2 cellular contexts compared by ENCODE assay signal in the genomic region with DNA sequence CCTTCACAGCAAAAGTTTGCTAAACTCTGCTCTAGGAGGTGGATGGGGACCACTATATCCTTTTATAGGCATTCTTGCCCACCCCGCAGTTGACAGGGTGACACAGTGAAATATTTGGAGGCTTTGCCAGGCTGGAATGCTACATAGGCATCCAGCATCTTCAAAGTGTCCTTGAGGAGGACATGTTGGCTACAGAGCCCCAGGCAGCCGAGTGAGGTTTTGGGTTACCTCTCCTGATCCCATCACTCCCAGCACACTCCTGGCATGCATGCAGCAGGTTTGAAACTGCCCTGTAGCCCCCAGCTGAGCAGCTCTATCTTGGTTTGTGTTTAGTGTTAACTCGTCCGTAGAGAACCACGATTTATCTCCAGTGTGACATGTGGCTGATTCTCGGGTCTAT.
TF ChIP-seq lines count a peak whose summit lies in the region.

No MANE protein-coding gene starts in this region.

TF ChIP-seq in SK-N-SH, 30 proteins besides CTCF, POLR2A, EP300 and RAD21 (continued from another document):
- TF ChIP-seq TAF1 (IDR thresholded peaks at IDR 0.05; ENCODE audit: borderline replicate concordance, low read depth, low read length) (no peak), RXRA (IDR thresholded peaks at IDR 0.05; ENCODE audit: borderline replicate concordance, low read depth) (no peak), MXI1 (IDR thresholded peaks at IDR 0.05; ENCODE audit: low read depth, low read length) (no peak), POLR2AphosphoS5 (IDR thresholded peaks at IDR 0.05; ENCODE audit: low read depth, low read length) (no peak), TCF12 (IDR thresholded peaks at IDR 0.05) (no peak), NFIC (IDR thresholded peaks at IDR 0.05; ENCODE audit: borderline replicate concordance) (no peak), FOSL2 (IDR thresholded peaks at IDR 0.05; ENCODE audit: borderline replicate concordance, low read depth) (no peak), FOXM1 (IDR thresholded peaks at IDR 0.05; ENCODE audit: low read depth) (no peak)
- TF ChIP-seq, protein P1, sequence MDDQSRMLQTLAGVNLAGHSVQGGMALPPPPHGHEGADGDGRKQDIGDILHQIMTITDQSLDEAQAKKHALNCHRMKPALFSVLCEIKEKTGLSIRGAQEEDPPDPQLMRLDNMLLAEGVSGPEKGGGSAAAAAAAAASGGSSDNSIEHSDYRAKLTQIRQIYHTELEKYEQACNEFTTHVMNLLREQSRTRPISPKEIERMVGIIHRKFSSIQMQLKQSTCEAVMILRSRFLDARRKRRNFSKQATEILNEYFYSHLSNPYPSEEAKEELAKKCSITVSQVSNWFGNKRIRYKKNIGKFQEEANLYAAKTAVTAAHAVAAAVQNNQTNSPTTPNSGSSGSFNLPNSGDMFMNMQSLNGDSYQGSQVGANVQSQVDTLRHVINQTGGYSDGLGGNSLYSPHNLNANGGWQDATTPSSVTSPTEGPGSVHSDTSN (IDR thresholded peaks at IDR 0.05) = no peak
- TF ChIP-seq, protein P2, sequence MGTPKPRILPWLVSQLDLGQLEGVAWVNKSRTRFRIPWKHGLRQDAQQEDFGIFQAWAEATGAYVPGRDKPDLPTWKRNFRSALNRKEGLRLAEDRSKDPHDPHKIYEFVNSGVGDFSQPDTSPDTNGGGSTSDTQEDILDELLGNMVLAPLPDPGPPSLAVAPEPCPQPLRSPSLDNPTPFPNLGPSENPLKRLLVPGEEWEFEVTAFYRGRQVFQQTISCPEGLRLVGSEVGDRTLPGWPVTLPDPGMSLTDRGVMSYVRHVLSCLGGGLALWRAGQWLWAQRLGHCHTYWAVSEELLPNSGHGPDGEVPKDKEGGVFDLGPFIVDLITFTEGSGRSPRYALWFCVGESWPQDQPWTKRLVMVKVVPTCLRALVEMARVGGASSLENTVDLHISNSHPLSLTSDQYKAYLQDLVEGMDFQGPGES (IDR thresholded peaks at IDR 0.05; ENCODE audit: low read depth, low read length) = no peak

TF ChIP-seq in SK-N-SH treated with all-trans-retinoic acid at 6 μM for 48 hours, 23 proteins besides CTCF, POLR2A, EP300 and RAD21 (continued from another document):
- TF ChIP-seq, protein P3, sequence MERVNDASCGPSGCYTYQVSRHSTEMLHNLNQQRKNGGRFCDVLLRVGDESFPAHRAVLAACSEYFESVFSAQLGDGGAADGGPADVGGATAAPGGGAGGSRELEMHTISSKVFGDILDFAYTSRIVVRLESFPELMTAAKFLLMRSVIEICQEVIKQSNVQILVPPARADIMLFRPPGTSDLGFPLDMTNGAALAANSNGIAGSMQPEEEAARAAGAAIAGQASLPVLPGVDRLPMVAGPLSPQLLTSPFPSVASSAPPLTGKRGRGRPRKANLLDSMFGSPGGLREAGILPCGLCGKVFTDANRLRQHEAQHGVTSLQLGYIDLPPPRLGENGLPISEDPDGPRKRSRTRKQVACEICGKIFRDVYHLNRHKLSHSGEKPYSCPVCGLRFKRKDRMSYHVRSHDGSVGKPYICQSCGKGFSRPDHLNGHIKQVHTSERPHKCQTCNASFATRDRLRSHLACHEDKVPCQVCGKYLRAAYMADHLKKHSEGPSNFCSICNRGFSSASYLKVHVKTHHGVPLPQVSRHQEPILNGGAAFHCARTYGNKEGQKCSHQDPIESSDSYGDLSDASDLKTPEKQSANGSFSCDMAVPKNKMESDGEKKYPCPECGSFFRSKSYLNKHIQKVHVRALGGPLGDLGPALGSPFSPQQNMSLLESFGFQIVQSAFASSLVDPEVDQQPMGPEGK (CRISPR knock-in tag; IDR thresholded peaks at IDR 0.05; ENCODE audit: borderline replicate concordance) = no peak
- TF ChIP-seq, protein P4, sequence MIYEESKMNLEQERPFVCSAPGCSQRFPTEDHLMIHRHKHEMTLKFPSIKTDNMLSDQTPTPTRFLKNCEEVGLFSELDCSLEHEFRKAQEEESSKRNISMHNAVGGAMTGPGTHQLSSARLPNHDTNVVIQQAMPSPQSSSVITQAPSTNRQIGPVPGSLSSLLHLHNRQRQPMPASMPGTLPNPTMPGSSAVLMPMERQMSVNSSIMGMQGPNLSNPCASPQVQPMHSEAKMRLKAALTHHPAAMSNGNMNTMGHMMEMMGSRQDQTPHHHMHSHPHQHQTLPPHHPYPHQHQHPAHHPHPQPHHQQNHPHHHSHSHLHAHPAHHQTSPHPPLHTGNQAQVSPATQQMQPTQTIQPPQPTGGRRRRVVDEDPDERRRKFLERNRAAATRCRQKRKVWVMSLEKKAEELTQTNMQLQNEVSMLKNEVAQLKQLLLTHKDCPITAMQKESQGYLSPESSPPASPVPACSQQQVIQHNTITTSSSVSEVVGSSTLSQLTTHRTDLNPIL (CRISPR knock-in tag; IDR thresholded peaks at IDR 0.05; ENCODE audit: low read depth) = no peak
- TF ChIP-seq SNAI2 (CRISPR knock-in tag; IDR thresholded peaks at IDR 0.05) (no peak), ZFP30 (CRISPR knock-in tag; IDR thresholded peaks at IDR 0.05) (no peak), ARNTL (CRISPR knock-in tag; IDR thresholded peaks at IDR 0.05; ENCODE audit: borderline replicate concordance, low read depth) (no peak), ZNF8 (CRISPR knock-in tag; IDR thresholded peaks at IDR 0.05) (no peak), BACH2 (CRISPR knock-in tag; IDR thresholded peaks at IDR 0.05; ENCODE audit: borderline replicate concordance) (no peak)
